In the genomic region with DNA sequence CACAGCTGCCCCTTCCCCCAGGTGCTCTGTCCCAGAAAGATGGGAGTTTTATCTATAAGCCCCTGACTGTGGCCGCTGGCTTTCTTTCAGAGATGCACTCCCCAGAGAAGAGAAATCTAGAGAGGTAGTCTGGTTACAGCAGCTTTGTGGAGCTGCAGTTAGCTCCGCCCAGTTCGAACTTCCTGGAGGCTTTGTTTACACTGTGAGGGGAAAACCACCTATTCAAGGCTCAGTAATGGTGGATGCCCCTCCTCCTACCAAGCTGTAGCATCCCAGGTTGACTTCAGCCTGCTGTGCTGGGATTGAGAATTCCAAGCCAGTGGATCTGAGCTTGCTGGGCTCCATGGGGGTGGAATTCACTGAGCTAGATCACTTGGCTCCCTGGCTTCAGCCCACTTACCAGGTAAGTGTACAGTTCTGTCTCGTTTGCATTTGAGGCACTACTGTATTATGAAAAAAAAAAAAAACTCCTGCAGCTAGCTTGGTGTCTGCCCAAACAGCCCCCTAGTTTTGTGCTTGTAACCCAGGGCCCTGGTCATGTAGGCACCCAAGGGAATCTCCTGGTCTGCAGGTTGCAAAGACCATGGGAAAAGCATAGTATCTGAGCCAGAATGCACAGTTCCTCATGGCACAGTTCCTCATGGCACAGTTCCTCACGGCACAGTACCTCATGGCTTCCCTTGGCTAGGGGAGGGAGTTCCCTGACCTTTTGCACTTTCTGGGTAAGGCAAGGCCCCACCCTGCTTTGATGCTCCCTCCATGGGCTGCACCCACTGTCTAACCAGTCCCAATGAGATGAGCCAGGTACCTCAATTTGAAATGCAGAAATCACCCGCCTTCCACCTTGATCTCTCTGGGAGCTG, we compare ENCODE assay signal across 16 cellular contexts.
DNase-seq lines count a peak whose midpoint lies in the region; ATAC-seq, FAIRE-seq and TF ChIP-seq lines count a peak whose summit lies in the region.
"Had no signal": no experiment of that assay in that cellular context is flagged by ENCODE, and none has a peak within 500 bp of the region (broad histone marks: within the 10 kb centered on the region; RNA-seq: fewer than 3 reads in every experiment).

No MANE protein-coding gene starts in this region.

- H3K14ac ChIP-seq in H1 (ENCODE audit: insufficient read length): no peak overlapping the region

- H3K27me3 ChIP-seq in H1 (replicated peaks in 1 of 4; ENCODE audit: control insufficient read depth in 3 of 4, extremely low read depth in 1 of 4, insufficient read depth in 3 of 4, low read length in 3 of 4) (no peaks in the 10 kb centered on the region), smooth muscle cell (ENCODE audit: low read depth) (peaks cover 10% of the 10 kb centered on the region)
- no peaks in the 10 kb centered on the region for H3K27me3 ChIP-seq in effector memory CD4-positive, alpha-beta T cell (replicated peaks; ENCODE audit: control insufficient read depth, insufficient read depth, low read length, poor library complexity, severe bottlenecking)
- H3K27me3 ChIP-seq: heart right ventricle had no signal

- H3K79me2 ChIP-seq in H1 (ENCODE audit: control insufficient read depth in 1 of 2, insufficient read depth in 2 of 2, low read length in 2 of 2) (no peaks in the 10 kb centered on the region), smooth muscle cell (ENCODE audit: low read depth) (no peaks in the 10 kb centered on the region)

- FAIRE-seq in H1 (lab: Jason Lieb, UNC): no peak
- FAIRE-seq: bronchial epithelial cell, endothelial cell of umbilical vein had no signal

- no peaks in the 10 kb centered on the region for H3K9me3 ChIP-seq in H1 (ENCODE audit: insufficient read depth in 2 of 2, low read depth in 1 of 2, low read length in 1 of 2)
- no peaks in the 10 kb centered on the region for H3K9me3 ChIP-seq in effector memory CD4-positive, alpha-beta T cell (ENCODE audit: control insufficient read depth, low read length)
- no peaks in the 10 kb centered on the region for H3K9me3 ChIP-seq in smooth muscle cell (replicated peaks; ENCODE audit: low read depth)
- H3K9me3 ChIP-seq: SK-N-SH had no signal

- H4K20me1 ChIP-seq in H1 (replicated peaks in 1 of 2; ENCODE audit: control insufficient read depth in 1 of 2, insufficient read depth in 2 of 2, low read length in 2 of 2): no peaks in the 10 kb centered on the region
- no peaks in the 10 kb centered on the region for H4K20me1 ChIP-seq in smooth muscle cell (ENCODE audit: low read depth)

- H2BK20ac ChIP-seq in H1 (ENCODE audit: low read length): no peak overlapping the region

- peak overlapping the region in 1 of 2 experiments; percentile 13; a peak in 1 of 4 replicates for H3K4me2 ChIP-seq in H1 (ENCODE audit: insufficient read depth in 1 of 2, low read depth in 2 of 2, low read length in 2 of 2)
- no peak overlapping the region for H3K4me2 ChIP-seq in smooth muscle cell
- H3K4me2 ChIP-seq: SK-N-SH had no signal

- ATAC-seq in GM19025 (IDR thresholded peaks at IDR 0.05; ENCODE audit: low read depth, unreplicated experiment) (peak; percentile 76), HG03175 (IDR thresholded peaks at IDR 0.05; ENCODE audit: unreplicated experiment) (peak; percentile 50), HG03095 (IDR thresholded peaks at IDR 0.05; ENCODE audit: unreplicated experiment) (no peak)
- ATAC-seq: heart right ventricle had no signal

- H2AFZ ChIP-seq in H1 (ENCODE audit: low read length): peak overlapping the region; percentile 31; the same call in 1 of the 2 replicates
- no peak overlapping the region for H2AFZ ChIP-seq in smooth muscle cell (ENCODE audit: low read depth)

- no peak overlapping the region for H4K8ac ChIP-seq in H1 (ENCODE audit: extremely low read depth, insufficient read depth, low read length)

- H3K79me1 ChIP-seq in H1 (ENCODE audit: low read depth, low read length): no peaks in the 10 kb centered on the region

- no peaks in the 10 kb centered on the region for H3F3A ChIP-seq in smooth muscle cell (ENCODE audit: low read depth)

- H4K91ac ChIP-seq in H1 (replicated peaks; ENCODE audit: insufficient read length, low read length): no peak overlapping the region

- CTCF ChIA-PET in H1 (lab: Charles Lee; ENCODE audit: partially characterized antibody): interaction anchor here (3.5 kb wide), 1 partner anchor 14 kb away, joined by 18 read pairs; no protein-coding TSS in a partner anchor

- H3K36me3 ChIP-seq in H1 (ENCODE audit: control insufficient read depth in 2 of 4, insufficient read depth in 4 of 4, low read length in 3 of 4) (no peaks in the 10 kb centered on the region), smooth muscle cell (ENCODE audit: low read depth) (no peaks in the 10 kb centered on the region)
- H3K36me3 ChIP-seq in effector memory CD4-positive, alpha-beta T cell (ENCODE audit: control insufficient read depth, insufficient read depth, low read length): no peaks in the 10 kb centered on the region
- H3K36me3 ChIP-seq: heart right ventricle had no signal

- peaks cover 0 to 3% (median 0%) of the 10 kb centered on the region in 4 experiments; a peak in 1 of 7 replicates for H3K4me1 ChIP-seq in H1 (replicated peaks in 1 of 4; ENCODE audit: control insufficient read depth in 3 of 4, insufficient read depth in 4 of 4, low read length in 3 of 4)
- no peaks in the 10 kb centered on the region for H3K4me1 ChIP-seq in effector memory CD4-positive, alpha-beta T cell (ENCODE audit: control insufficient read depth, insufficient read depth, low read length, poor library complexity, severe bottlenecking)
- no peaks in the 10 kb centered on the region for H3K4me1 ChIP-seq in smooth muscle cell (ENCODE audit: low read depth)
- H3K4me1 ChIP-seq: heart right ventricle had no signal

- DNase-seq in ELF-1 (ENCODE audit: low read depth, low spot score): peak; percentile 72
- peak in 1 of 2 experiments; percentile 49 for DNase-seq in H1 (ENCODE audit: low read depth in 1 of 2, low spot score in 2 of 2)
- DNase-seq in effector memory CD4-positive, alpha-beta T cell: no peak
- DNase-seq in NCI-H2227 (lab: John Stamatoyannopoulos, UW; ENCODE audit: unreplicated experiment): no peak
- DNase-seq in smooth muscle cell (lab: John Stamatoyannopoulos, UW; ENCODE audit: unreplicated experiment): no peak
- DNase-seq: activated naive CD4-positive, alpha-beta T cell; HCEC 1CT; heart right ventricle; NCI-H187; OCI-M1; SK-N-SH had no signal

- no peak for TF ChIP-seq POLR2A in H1 (IDR thresholded peaks at IDR 0.05; ENCODE audit: control extremely low read depth in 1 of 2, low read depth in 2 of 2, low read length in 2 of 2)

- POLR2A ChIA-PET in H1 (lab: Charles Lee; ENCODE audit: partially characterized antibody): no interaction called here

- H3K9ac ChIP-seq in H1 (replicated peaks in 1 of 4; ENCODE audit: extremely low read depth in 1 of 4, low read depth in 3 of 4, low read length in 3 of 4): no peak overlapping the region
- H3K9ac ChIP-seq in smooth muscle cell (ENCODE audit: low read depth): no peak overlapping the region
- H3K9ac ChIP-seq: SK-N-SH had no signal

- TF ChIP-seq EP300 in H1 (IDR thresholded peaks at IDR 0.05; ENCODE audit: borderline replicate concordance in 1 of 2, low read depth in 2 of 2, low read length in 2 of 2): no peak

- no peak overlapping the region for H2BK120ac ChIP-seq in H1 (replicated peaks; ENCODE audit: low read depth, low read length)

- H3K23ac ChIP-seq in H1 (ENCODE audit: insufficient read length): no peak overlapping the region

- no peak overlapping the region for H2BK15ac ChIP-seq in H1 (ENCODE audit: low read length)

- no peak for TF ChIP-seq RAD21 in H1 (IDR thresholded peaks at IDR 0.05 in 1 of 2, conservative IDR thresholded peaks at IDR 0.05 in 1 of 2; ENCODE audit: low read depth in 2 of 2, low read length in 2 of 2)

- H3K18ac ChIP-seq in H1 (ENCODE audit: extremely low read depth, low read length): peak overlapping the region; percentile 48

- H3K23me2 ChIP-seq in H1 (ENCODE audit: low read depth, low read length): no peaks in the 10 kb centered on the region

- no peak overlapping the region; the same call in 1 of the 2 replicates for H2BK5ac ChIP-seq in H1 (ENCODE audit: low read depth, low read length)

- H2AK5ac ChIP-seq in H1 (ENCODE audit: low read depth, low read length): no peak overlapping the region

- TF ChIP-seq CTCF in H1 (IDR thresholded peaks at IDR 0.05; ENCODE audit: control extremely low read depth in 1 of 3, insufficient read depth in 1 of 3, low read depth in 1 of 3, low read length in 3 of 3) (no peak), smooth muscle cell (IDR thresholded peaks at IDR 0.05; ENCODE audit: borderline replicate concordance, insufficient read depth, poor library complexity, severe bottlenecking) (no peak)

- H3K4me3 ChIP-seq in H1 (ENCODE audit: extremely low read depth in 1 of 4, insufficient read depth in 2 of 4, low read depth in 3 of 4, low read length in 4 of 4) (no peak overlapping the region; a peak in 2 of 8 replicates), smooth muscle cell (no peak overlapping the region)
- H3K4me3 ChIP-seq in effector memory CD4-positive, alpha-beta T cell (ENCODE audit: insufficient read depth, low read depth, low read length, poor library complexity, severe bottlenecking): no peak overlapping the region
- H3K4me3 ChIP-seq: heart right ventricle had no signal

- H3K4ac ChIP-seq in H1 (replicated peaks; ENCODE audit: insufficient read length, low read depth, low read length): no peak overlapping the region

- H2BK12ac ChIP-seq in H1 (ENCODE audit: low read depth, low read length): peak overlapping the region; percentile 80; the same call in 1 of the 2 replicates

- H3K27ac ChIP-seq in H1 (ENCODE audit: low read depth, low read length) (no peak overlapping the region; the same call in 1 of the 2 replicates), smooth muscle cell (ENCODE audit: low read depth) (no peak overlapping the region)
- no peak overlapping the region for H3K27ac ChIP-seq in effector memory CD4-positive, alpha-beta T cell (ENCODE audit: insufficient read depth, low read length, poor library complexity, severe bottlenecking)
- H3K27ac ChIP-seq: heart right ventricle had no signal

- H3K56ac ChIP-seq in H1 (replicated peaks; ENCODE audit: insufficient read length, low read depth, low read length): no peak overlapping the region

- WGBS in H1 (ENCODE audit: extremely low coverage in 1 of 2, insufficient coverage in 1 of 2, insufficient read length in 1 of 2, insufficient replicate concordance in 2 of 2, low coverage in 1 of 2, low lambda C conversion rate in 2 of 2, missing lambda C conversion rate in 1 of 2), 2 experiments: 86% methylated on average over 6 of the region's 6 CpGs; no CpG with 5 or more reads in 1 of the 2 experiments
- WGBS in smooth muscle cell (ENCODE audit: low lambda C conversion rate): 85% methylated on average over 6 of the region's 6 CpGs

- H4K5ac ChIP-seq in H1 (ENCODE audit: insufficient read length, low read depth, low read length): no peak overlapping the region

TF ChIP-seq in H1, 55 proteins besides CTCF, POLR2A, EP300 and RAD21 (continues in another document):
- TF ChIP-seq CHD1 (IDR thresholded peaks at IDR 0.05; ENCODE audit: low read depth, low read length) (no peak), YY1 (IDR thresholded peaks at IDR 0.05; ENCODE audit: low read depth, low read length) (peak; percentile 64; the same call in 1 of the 2 replicates), SP2 (IDR thresholded peaks at IDR 0.05; ENCODE audit: low read length) (no peak), SUZ12 (IDR thresholded peaks at IDR 0.05; ENCODE audit: low read length) (no peak), JUN (IDR thresholded peaks at IDR 0.05; ENCODE audit: low read depth, low read length) (no peak), TCF12 (IDR thresholded peaks at IDR 0.05; ENCODE audit: low read depth, low read length) (no peak)
